1 cellular context compared by ENCODE assay signal in the genomic region with DNA sequence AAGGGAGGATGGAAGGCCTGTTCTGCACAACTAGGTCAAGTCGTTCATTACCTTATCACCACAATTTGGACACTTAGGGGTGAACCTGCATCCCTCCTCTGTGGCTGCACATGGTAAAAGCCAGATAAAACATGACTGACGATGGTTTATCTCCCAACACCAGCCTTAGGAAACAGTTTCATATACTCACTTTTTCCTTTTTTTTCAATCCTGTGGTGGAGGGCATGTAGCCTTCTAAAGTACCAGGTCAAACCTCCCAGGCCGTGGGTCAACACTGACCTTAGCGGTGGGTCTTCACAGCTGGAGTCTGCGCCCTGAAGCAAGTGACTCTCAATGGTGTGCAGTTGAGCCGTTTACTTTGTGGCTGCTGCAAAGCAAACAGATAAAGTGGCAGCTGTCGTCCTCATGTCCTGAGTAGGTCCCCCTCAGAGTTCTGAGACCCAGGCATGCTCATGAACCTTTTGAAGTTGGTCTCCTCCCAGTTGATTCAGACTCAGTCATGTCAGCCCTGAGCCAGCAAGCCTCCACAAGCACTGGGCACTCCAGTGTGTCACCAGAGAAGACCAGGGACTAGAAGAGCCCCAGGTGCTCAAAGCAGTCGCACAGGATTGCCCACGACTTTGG.
TF ChIP-seq lines count a peak whose summit lies in the region.

No MANE protein-coding gene starts in this region.

TF ChIP-seq in K562, 482 proteins besides CTCF, POLR2A, EP300 and RAD21 (continues in another document):
- TF ChIP-seq ZNF77 (CRISPR knock-in tag; IDR thresholded peaks at IDR 0.05), result no peak
- 0 out of 2 replicates have a peak, but pooled peaks have one; percentile 30 for TF ChIP-seq CBX1 (IDR thresholded peaks at IDR 0.05; ENCODE audit: low read depth)
- TF ChIP-seq, protein P1, sequence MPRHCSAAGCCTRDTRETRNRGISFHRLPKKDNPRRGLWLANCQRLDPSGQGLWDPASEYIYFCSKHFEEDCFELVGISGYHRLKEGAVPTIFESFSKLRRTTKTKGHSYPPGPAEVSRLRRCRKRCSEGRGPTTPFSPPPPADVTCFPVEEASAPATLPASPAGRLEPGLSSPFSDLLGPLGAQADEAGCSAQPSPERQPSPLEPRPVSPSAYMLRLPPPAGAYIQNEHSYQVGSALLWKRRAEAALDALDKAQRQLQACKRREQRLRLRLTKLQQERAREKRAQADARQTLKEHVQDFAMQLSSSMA (CRISPR knock-in tag; IDR thresholded peaks at IDR 0.05), result no peak
- TF ChIP-seq, protein P2, sequence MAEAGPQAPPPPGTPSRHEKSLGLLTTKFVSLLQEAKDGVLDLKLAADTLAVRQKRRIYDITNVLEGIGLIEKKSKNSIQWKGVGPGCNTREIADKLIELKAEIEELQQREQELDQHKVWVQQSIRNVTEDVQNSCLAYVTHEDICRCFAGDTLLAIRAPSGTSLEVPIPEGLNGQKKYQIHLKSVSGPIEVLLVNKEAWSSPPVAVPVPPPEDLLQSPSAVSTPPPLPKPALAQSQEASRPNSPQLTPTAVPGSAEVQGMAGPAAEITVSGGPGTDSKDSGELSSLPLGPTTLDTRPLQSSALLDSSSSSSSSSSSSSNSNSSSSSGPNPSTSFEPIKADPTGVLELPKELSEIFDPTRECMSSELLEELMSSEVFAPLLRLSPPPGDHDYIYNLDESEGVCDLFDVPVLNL (CRISPR knock-in tag; IDR thresholded peaks at IDR 0.05; ENCODE audit: low read depth), result no peak
- TF ChIP-seq DDX20 (tag; IDR thresholded peaks at IDR 0.05; ENCODE audit: low read depth), result no peak
- no peak for TF ChIP-seq ARID2 (IDR thresholded peaks at IDR 0.05)
- TF ChIP-seq, protein P3, sequence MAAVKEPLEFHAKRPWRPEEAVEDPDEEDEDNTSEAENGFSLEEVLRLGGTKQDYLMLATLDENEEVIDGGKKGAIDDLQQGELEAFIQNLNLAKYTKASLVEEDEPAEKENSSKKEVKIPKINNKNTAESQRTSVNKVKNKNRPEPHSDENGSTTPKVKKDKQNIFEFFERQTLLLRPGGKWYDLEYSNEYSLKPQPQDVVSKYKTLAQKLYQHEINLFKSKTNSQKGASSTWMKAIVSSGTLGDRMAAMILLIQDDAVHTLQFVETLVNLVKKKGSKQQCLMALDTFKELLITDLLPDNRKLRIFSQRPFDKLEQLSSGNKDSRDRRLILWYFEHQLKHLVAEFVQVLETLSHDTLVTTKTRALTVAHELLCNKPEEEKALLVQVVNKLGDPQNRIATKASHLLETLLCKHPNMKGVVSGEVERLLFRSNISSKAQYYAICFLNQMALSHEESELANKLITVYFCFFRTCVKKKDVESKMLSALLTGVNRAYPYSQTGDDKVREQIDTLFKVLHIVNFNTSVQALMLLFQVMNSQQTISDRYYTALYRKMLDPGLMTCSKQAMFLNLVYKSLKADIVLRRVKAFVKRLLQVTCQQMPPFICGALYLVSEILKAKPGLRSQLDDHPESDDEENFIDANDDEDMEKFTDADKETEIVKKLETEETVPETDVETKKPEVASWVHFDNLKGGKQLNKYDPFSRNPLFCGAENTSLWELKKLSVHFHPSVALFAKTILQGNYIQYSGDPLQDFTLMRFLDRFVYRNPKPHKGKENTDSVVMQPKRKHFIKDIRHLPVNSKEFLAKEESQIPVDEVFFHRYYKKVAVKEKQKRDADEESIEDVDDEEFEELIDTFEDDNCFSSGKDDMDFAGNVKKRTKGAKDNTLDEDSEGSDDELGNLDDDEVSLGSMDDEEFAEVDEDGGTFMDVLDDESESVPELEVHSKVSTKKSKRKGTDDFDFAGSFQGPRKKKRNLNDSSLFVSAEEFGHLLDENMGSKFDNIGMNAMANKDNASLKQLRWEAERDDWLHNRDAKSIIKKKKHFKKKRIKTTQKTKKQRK (IDR thresholded peaks at IDR 0.05; ENCODE audit: borderline replicate concordance, low read depth, low read length), result no peak
- TF ChIP-seq ARID1B (IDR thresholded peaks at IDR 0.05), result peak; percentile 98
- TF ChIP-seq NCOA6 (IDR thresholded peaks at IDR 0.05), result no peak
- TF ChIP-seq, protein P4, sequence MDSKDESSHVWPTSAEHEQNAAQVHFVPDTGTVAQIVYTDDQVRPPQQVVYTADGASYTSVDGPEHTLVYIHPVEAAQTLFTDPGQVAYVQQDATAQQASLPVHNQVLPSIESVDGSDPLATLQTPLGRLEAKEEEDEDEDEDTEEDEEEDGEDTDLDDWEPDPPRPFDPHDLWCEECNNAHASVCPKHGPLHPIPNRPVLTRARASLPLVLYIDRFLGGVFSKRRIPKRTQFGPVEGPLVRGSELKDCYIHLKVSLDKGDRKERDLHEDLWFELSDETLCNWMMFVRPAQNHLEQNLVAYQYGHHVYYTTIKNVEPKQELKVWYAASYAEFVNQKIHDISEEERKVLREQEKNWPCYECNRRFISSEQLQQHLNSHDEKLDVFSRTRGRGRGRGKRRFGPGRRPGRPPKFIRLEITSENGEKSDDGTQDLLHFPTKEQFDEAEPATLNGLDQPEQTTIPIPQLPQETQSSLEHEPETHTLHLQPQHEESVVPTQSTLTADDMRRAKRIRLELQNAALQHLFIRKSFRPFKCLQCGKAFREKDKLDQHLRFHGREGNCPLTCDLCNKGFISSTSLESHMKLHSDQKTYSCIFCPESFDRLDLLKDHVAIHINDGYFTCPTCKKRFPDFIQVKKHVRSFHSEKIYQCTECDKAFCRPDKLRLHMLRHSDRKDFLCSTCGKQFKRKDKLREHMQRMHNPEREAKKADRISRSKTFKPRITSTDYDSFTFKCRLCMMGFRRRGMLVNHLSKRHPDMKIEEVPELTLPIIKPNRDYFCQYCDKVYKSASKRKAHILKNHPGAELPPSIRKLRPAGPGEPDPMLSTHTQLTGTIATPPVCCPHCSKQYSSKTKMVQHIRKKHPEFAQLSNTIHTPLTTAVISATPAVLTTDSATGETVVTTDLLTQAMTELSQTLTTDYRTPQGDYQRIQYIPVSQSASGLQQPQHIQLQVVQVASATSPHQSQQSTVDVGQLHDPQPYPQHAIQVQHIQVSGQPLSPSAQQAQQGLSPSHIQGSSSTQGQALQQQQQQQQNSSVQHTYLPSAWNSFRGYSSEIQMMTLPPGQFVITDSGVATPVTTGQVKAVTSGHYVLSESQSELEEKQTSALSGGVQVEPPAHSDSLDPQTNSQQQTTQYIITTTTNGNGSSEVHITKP (IDR thresholded peaks at IDR 0.05; ENCODE audit: partially characterized antibody), result peak; percentile 89
- no peak for TF ChIP-seq HMGN3 (IDR thresholded peaks at IDR 0.05; ENCODE audit: borderline replicate concordance, extremely low read depth, insufficient read length, low read depth, low read length)
- TF ChIP-seq, protein P5, sequence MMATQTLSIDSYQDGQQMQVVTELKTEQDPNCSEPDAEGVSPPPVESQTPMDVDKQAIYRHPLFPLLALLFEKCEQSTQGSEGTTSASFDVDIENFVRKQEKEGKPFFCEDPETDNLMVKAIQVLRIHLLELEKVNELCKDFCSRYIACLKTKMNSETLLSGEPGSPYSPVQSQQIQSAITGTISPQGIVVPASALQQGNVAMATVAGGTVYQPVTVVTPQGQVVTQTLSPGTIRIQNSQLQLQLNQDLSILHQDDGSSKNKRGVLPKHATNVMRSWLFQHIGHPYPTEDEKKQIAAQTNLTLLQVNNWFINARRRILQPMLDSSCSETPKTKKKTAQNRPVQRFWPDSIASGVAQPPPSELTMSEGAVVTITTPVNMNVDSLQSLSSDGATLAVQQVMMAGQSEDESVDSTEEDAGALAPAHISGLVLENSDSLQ (IDR thresholded peaks at IDR 0.05), result peak; percentile 74
- TF ChIP-seq ZNF184 (CRISPR knock-in tag; IDR thresholded peaks at IDR 0.05), result no peak
- TF ChIP-seq, protein P6, sequence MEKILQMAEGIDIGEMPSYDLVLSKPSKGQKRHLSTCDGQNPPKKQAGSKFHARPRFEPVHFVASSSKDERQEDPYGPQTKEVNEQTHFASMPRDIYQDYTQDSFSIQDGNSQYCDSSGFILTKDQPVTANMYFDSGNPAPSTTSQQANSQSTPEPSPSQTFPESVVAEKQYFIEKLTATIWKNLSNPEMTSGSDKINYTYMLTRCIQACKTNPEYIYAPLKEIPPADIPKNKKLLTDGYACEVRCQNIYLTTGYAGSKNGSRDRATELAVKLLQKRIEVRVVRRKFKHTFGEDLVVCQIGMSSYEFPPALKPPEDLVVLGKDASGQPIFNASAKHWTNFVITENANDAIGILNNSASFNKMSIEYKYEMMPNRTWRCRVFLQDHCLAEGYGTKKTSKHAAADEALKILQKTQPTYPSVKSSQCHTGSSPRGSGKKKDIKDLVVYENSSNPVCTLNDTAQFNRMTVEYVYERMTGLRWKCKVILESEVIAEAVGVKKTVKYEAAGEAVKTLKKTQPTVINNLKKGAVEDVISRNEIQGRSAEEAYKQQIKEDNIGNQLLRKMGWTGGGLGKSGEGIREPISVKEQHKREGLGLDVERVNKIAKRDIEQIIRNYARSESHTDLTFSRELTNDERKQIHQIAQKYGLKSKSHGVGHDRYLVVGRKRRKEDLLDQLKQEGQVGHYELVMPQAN (IDR thresholded peaks at IDR 0.05; ENCODE audit: borderline replicate concordance), result no peak
- peak; percentile 76; the same call in 1 of the 2 replicates for TF ChIP-seq ZNF311 (CRISPR knock-in tag; IDR thresholded peaks at IDR 0.05)
- TF ChIP-seq ZNF175 (CRISPR knock-in tag; IDR thresholded peaks at IDR 0.05; ENCODE audit: low read depth), result peak; percentile 79; the same call in 1 of the 2 replicates
- TF ChIP-seq, protein P7, sequence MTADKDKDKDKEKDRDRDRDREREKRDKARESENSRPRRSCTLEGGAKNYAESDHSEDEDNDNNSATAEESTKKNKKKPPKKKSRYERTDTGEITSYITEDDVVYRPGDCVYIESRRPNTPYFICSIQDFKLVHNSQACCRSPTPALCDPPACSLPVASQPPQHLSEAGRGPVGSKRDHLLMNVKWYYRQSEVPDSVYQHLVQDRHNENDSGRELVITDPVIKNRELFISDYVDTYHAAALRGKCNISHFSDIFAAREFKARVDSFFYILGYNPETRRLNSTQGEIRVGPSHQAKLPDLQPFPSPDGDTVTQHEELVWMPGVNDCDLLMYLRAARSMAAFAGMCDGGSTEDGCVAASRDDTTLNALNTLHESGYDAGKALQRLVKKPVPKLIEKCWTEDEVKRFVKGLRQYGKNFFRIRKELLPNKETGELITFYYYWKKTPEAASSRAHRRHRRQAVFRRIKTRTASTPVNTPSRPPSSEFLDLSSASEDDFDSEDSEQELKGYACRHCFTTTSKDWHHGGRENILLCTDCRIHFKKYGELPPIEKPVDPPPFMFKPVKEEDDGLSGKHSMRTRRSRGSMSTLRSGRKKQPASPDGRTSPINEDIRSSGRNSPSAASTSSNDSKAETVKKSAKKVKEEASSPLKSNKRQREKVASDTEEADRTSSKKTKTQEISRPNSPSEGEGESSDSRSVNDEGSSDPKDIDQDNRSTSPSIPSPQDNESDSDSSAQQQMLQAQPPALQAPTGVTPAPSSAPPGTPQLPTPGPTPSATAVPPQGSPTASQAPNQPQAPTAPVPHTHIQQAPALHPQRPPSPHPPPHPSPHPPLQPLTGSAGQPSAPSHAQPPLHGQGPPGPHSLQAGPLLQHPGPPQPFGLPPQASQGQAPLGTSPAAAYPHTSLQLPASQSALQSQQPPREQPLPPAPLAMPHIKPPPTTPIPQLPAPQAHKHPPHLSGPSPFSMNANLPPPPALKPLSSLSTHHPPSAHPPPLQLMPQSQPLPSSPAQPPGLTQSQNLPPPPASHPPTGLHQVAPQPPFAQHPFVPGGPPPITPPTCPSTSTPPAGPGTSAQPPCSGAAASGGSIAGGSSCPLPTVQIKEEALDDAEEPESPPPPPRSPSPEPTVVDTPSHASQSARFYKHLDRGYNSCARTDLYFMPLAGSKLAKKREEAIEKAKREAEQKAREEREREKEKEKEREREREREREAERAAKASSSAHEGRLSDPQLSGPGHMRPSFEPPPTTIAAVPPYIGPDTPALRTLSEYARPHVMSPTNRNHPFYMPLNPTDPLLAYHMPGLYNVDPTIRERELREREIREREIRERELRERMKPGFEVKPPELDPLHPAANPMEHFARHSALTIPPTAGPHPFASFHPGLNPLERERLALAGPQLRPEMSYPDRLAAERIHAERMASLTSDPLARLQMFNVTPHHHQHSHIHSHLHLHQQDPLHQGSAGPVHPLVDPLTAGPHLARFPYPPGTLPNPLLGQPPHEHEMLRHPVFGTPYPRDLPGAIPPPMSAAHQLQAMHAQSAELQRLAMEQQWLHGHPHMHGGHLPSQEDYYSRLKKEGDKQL (CRISPR knock-in tag; IDR thresholded peaks at IDR 0.05; ENCODE audit: borderline replicate concordance), result no peak
- peak; percentile 97 for TF ChIP-seq PML (IDR thresholded peaks at IDR 0.05; ENCODE audit: low read length)
- TF ChIP-seq ZNF12 (CRISPR knock-in tag; IDR thresholded peaks at IDR 0.05), result no peak
- peak; percentile 86; the same call in 1 of the 2 replicates for TF ChIP-seq ELF4 (CRISPR knock-in tag; IDR thresholded peaks at IDR 0.05)
- TF ChIP-seq, protein P8, sequence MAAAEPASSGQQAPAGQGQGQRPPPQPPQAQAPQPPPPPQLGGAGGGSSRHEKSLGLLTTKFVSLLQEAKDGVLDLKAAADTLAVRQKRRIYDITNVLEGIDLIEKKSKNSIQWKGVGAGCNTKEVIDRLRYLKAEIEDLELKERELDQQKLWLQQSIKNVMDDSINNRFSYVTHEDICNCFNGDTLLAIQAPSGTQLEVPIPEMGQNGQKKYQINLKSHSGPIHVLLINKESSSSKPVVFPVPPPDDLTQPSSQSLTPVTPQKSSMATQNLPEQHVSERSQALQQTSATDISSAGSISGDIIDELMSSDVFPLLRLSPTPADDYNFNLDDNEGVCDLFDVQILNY (CRISPR knock-in tag; IDR thresholded peaks at IDR 0.05), result no peak
- no peak for TF ChIP-seq JUN (IDR thresholded peaks at IDR 0.05; ENCODE audit: borderline replicate concordance, low read depth, low read length)
- TF ChIP-seq JUN (CRISPR knock-in tag; IDR thresholded peaks at IDR 0.05; ENCODE audit: borderline replicate concordance), result no peak
- peak; percentile 75; the same call in 1 of the 2 replicates for TF ChIP-seq KHSRP (IDR thresholded peaks at IDR 0.05)
- TF ChIP-seq, protein P9, sequence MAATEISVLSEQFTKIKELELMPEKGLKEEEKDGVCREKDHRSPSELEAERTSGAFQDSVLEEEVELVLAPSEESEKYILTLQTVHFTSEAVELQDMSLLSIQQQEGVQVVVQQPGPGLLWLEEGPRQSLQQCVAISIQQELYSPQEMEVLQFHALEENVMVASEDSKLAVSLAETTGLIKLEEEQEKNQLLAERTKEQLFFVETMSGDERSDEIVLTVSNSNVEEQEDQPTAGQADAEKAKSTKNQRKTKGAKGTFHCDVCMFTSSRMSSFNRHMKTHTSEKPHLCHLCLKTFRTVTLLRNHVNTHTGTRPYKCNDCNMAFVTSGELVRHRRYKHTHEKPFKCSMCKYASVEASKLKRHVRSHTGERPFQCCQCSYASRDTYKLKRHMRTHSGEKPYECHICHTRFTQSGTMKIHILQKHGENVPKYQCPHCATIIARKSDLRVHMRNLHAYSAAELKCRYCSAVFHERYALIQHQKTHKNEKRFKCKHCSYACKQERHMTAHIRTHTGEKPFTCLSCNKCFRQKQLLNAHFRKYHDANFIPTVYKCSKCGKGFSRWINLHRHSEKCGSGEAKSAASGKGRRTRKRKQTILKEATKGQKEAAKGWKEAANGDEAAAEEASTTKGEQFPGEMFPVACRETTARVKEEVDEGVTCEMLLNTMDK (IDR thresholded peaks at IDR 0.05; ENCODE audit: borderline replicate concordance, insufficient read depth, low read depth, low read length, poor library complexity, severe bottlenecking), result no peak
- TF ChIP-seq ZC3H4 (CRISPR knock-in tag; IDR thresholded peaks at IDR 0.05; ENCODE audit: borderline replicate concordance), result no peak
- TF ChIP-seq, protein P10, sequence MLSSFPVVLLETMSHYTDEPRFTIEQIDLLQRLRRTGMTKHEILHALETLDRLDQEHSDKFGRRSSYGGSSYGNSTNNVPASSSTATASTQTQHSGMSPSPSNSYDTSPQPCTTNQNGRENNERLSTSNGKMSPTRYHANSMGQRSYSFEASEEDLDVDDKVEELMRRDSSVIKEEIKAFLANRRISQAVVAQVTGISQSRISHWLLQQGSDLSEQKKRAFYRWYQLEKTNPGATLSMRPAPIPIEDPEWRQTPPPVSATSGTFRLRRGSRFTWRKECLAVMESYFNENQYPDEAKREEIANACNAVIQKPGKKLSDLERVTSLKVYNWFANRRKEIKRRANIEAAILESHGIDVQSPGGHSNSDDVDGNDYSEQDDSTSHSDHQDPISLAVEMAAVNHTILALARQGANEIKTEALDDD (IDR thresholded peaks at IDR 0.05), result peak; percentile 94
- peak; percentile 90 for TF ChIP-seq ZEB2 (IDR thresholded peaks at IDR 0.05)
- peak; percentile 98 for TF ChIP-seq KLF16 (IDR thresholded peaks at IDR 0.05)
- TF ChIP-seq CBFB (CRISPR knock-in tag; IDR thresholded peaks at IDR 0.05), result peak; percentile 79; the same call in 1 of the 2 replicates
